In the genomic region with DNA sequence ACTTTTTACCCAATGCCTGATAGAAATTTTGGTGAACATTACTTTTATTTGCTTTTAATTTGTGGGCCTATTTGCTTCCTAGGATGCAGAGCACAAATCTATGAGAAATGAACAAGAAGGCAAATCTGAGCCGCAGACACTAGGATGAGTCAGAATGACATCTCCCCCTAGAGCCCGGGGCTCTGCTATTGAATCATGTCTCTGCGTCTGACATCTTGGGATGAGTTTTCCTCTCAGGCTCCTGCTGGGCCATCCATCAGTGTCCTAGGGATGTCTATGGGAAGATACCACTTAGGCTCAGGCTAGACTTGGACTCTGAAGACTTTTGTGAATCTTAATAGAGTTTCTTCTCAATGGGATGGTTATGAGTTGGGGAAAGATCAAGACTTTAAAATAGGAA, we compare ENCODE assay signal across 13 cellular contexts.
A peak's percentile ranks its signal among the peaks of the same experiment; 100 is the strongest.
DNase-seq lines count a peak whose midpoint lies in the region; ATAC-seq and TF ChIP-seq lines count a peak whose summit lies in the region.
"Had no signal": no experiment of that assay in that cellular context is flagged by ENCODE, and none has a peak within 500 bp of the region (broad histone marks: within the 10 kb centered on the region; RNA-seq: fewer than 3 reads in every experiment).

No MANE protein-coding gene starts in this region.

- 22% methylated on average over 3 of the region's 3 CpGs for WGBS in mammary epithelial cell (ENCODE audit: low coverage, missing lambda C conversion rate)

- no peaks in the 10 kb centered on the region for H3K9me3 ChIP-seq in mammary epithelial cell (replicated peaks; ENCODE audit: insufficient read depth, low read length)

- CTCF ChIA-PET in mammary epithelial cell (lab: Charles Lee; ENCODE audit: low non-redundant PET) = no interaction called here

- no peak overlapping the region for H3K4me3 Mint-ChIP-seq in mesothelial cell of epicardium
- H3K4me3 Mint-ChIP-seq: activated CD8-positive, alpha-beta T cell treated with anti-CD3 and anti-CD28 coated beads, Interleukin-2, amount 10 ng/mL, durations not matched to agents 7 days and 5 days; CD4-positive, CD25-positive, alpha-beta regulatory T cell; central memory CD8-positive, alpha-beta T cell had no signal

- no peak overlapping the region for H3K27ac ChIP-seq in mammary epithelial cell (ENCODE audit: insufficient read depth, low read depth, low read length)

- H3K4me1 Mint-ChIP-seq in mesothelial cell of epicardium = peaks cover 55% of the 10 kb centered on the region
- H3K4me1 Mint-ChIP-seq: central memory CD8-positive, alpha-beta T cell had no signal

- H3K4me3 ChIP-seq in mammary epithelial cell (replicated peaks in 1 of 3; ENCODE audit: insufficient read depth in 1 of 3, low read depth in 2 of 3, low read length in 3 of 3) = no peak overlapping the region

- no peak overlapping the region for H2AFZ ChIP-seq in mammary epithelial cell (ENCODE audit: low read depth, low read length)

- H3K4me2 ChIP-seq in mammary epithelial cell (ENCODE audit: insufficient read depth, low read depth, low read length) = no peak overlapping the region

- H3K9ac ChIP-seq in mammary epithelial cell (ENCODE audit: insufficient read depth, low read length) = no peak overlapping the region

- H3K27me3 Mint-ChIP-seq in mesothelial cell of epicardium (ENCODE audit: low read depth) = no peaks in the 10 kb centered on the region
- H3K27me3 Mint-ChIP-seq: central memory CD8-positive, alpha-beta T cell had no signal

- no TSS peak for BruUV-seq in mammary epithelial cell (replicated peaks; lab: Mats Ljungman, UMichigan)

- peak; percentile 86 for DNase-seq in EL
- DNase-seq in NCI-H2227 treated with DMSO at 0.1 percent for 48 hours (lab: John Stamatoyannopoulos, UW) = peak; percentile 28
- peak; percentile 3 for DNase-seq in mammary epithelial cell
- no peak for DNase-seq in mesothelial cell of epicardium (ENCODE audit: low spot score in 2 of 2, unreplicated experiment in 2 of 2)
- no peak for DNase-seq in SKM-1 treated with dmso at 0.1 percent for 144 hours (lab: John Stamatoyannopoulos, UW; ENCODE audit: unreplicated experiment)
- no peak for DNase-seq in AML-193 (lab: John Stamatoyannopoulos, UW)
- DNase-seq in COR-L47 (lab: John Stamatoyannopoulos, UW) = no peak
- DNase-seq: activated CD8-positive, alpha-beta T cell treated with anti-CD3 and anti-CD28 coated beads, Interleukin-2, amount 10 ng/mL, durations not matched to agents 7 days and 5 days; activated gamma-delta T cell; CD4-positive, CD25-positive, alpha-beta regulatory T cell; right cardiac atrium had no signal

- no peaks in the 10 kb centered on the region for H3K79me2 ChIP-seq in mammary epithelial cell (ENCODE audit: insufficient read depth, low read length)

- H4K20me1 ChIP-seq in mammary epithelial cell (ENCODE audit: insufficient read depth, low read length) = no peaks in the 10 kb centered on the region

- H3K4me1 ChIP-seq in mammary epithelial cell (ENCODE audit: insufficient read depth, low read length) = no peaks in the 10 kb centered on the region

- intact Hi-C loops in mammary epithelial cell (cut with micrococcal nuclease) = no loop called here

- H3K36me3 Mint-ChIP-seq in mesothelial cell of epicardium = no peaks in the 10 kb centered on the region
- H3K36me3 Mint-ChIP-seq: CD4-positive, CD25-positive, alpha-beta regulatory T cell had no signal

- no peaks in the 10 kb centered on the region for H3K9me3 Mint-ChIP-seq in mesothelial cell of epicardium
- H3K9me3 Mint-ChIP-seq: central memory CD8-positive, alpha-beta T cell had no signal

- peak overlapping the region; percentile 94 for H3K27ac Mint-ChIP-seq in mesothelial cell of epicardium
- H3K27ac Mint-ChIP-seq: activated CD8-positive, alpha-beta T cell treated with anti-CD3 and anti-CD28 coated beads, Interleukin-2, amount 10 ng/mL, durations not matched to agents 7 days and 5 days; CD4-positive, CD25-positive, alpha-beta regulatory T cell had no signal

- TF ChIP-seq CTCF in mammary epithelial cell (conservative IDR thresholded peaks at IDR 0.05 in 1 of 2, IDR thresholded peaks at IDR 0.05 in 1 of 2; ENCODE audit: extremely low read depth in 1 of 2, insufficient read depth in 1 of 2, low read depth in 1 of 2, low read length in 2 of 2) = no peak
- TF ChIP-seq CTCF in mesothelial cell of epicardium (IDR thresholded peaks at IDR 0.05; ENCODE audit: unreplicated experiment) = no peak

- in situ Hi-C loops in mammary epithelial cell (cut with MboI; ENCODE audit: low sequenced_read_pairs in 2 of 2) = no loop called here

- peaks cover 2% of the 10 kb centered on the region for H3K27me3 ChIP-seq in mammary epithelial cell (ENCODE audit: insufficient read depth, low read length)

- dilution Hi-C loops in mammary epithelial cell (cut with HindIII; ENCODE audit: low sequenced_read_pairs) = no loop called here

- no peaks in the 10 kb centered on the region for H3K36me3 ChIP-seq in mammary epithelial cell (ENCODE audit: insufficient read depth, low read length)

- no peak for ATAC-seq in HG02588 (IDR thresholded peaks at IDR 0.05; ENCODE audit: unreplicated experiment)
- ATAC-seq: activated CD8-positive, alpha-beta T cell treated with anti-CD3 and anti-CD28 coated beads, Interleukin-2, amount 10 ng/mL, durations not matched to agents 7 days and 5 days; right cardiac atrium had no signal

Comparison
In these comparisons a context has a peak if more than half of its experiments do, and no peak if none do; other contexts are left out.
1. DNase-seq: peak in EL (single experiment), NCI-H2227 treated with DMSO at 0.1 percent for 48 hours (single experiment) and mammary epithelial cell (single experiment); none in mesothelial cell of epicardium (0 of 2), SKM-1 treated with dmso at 0.1 percent for 144 hours (single experiment), AML-193 (0 of 2) and COR-L47 (single experiment).